Comparison of ENCODE assay signal across 14 cellular contexts in the genomic region with DNA sequence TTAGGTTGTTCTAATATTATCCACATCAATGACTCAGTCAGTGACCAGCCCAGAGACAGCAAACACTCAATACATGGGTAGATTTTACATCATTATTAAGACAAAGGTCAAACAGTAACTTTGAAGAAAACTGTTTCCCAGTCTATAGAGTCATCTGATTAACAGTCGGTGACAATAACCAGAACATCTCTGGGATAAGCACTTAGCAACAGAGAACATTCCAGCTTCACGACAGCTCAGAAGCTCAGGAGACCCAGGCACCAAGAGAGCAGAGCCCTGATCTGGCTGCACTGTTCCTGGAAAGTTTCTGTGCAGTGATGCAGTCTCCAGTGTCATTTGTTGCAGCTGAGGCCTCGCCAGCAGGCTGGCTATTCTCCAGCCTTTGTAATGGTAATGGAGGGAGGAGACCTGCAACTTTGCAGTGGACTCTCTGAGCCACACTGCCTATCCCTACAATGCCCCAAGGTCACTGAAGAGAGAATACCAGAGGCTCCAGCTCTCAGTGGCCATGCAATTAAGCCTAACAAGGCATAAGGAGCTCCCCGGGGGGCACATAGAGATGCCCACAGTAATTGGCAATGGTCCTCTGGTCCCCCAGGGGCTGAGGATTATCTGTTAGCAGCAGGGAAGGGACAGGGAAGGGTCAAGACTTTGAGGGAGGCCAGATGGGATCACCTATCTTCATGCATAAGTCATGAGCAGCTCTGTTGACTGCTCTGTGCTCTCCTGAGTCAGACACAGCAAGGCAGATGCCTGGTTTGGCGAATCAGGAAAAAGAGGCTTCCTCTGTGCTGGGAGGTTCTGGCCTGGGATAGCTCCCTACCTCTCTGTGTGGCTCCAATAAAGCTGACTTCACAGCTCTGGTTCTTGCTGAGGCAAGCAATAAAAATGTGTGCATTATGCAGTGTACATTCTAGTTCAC.
A peak's percentile ranks its signal among the peaks of the same experiment; 100 is the strongest.
DNase-seq lines count a peak whose midpoint lies in the region; TF ChIP-seq lines count a peak whose summit lies in the region.
"Had no signal": no experiment of that assay in that cellular context is flagged by ENCODE, and none has a peak within 500 bp of the region (broad histone marks: within the 10 kb centered on the region; RNA-seq: fewer than 3 reads in every experiment).

No MANE protein-coding gene starts in this region.

- H3K4me3 Mint-ChIP-seq in neural crest cell = no peak overlapping the region
- H3K4me3 Mint-ChIP-seq: activated CD4-positive, alpha-beta memory T cell treated with anti-CD3 and anti-CD28 coated beads for 36 hours had no signal

- TF ChIP-seq CTCF in fibroblast of mammary gland (conservative IDR thresholded peaks at IDR 0.05; ENCODE audit: control insufficient read depth, insufficient read depth, low read depth, low read length) = no peak
- TF ChIP-seq CTCF in neural crest cell (conservative IDR thresholded peaks at IDR 0.05) = no peak

- DNase-seq in GM03348 (ENCODE audit: low spot score) = peak; percentile 11
- DNase-seq in NCI-H69 (lab: John Stamatoyannopoulos, UW) = peak; percentile 91
- peak; percentile 81 for DNase-seq in fibroblast of mammary gland (ENCODE audit: low read depth)
- peak; percentile 34 for DNase-seq in neural crest cell (ENCODE audit: low read depth, low spot score)
- DNase-seq in activated CD8-positive, alpha-beta memory T cell treated with anti-CD3 and anti-CD28 coated beads, Interleukin-2, amount 50 U/mL, for 4 hours = no peak
- DNase-seq in activated naive CD4-positive, alpha-beta T cell treated with Interleukin-2 at 50 U/mL for 16 hours = no peak
- no peak for DNase-seq in AG08396 (ENCODE audit: low spot score)
- no peak for DNase-seq in DMS153 treated with DMSO at 0.1 percent for 48 hours (lab: John Stamatoyannopoulos, UW; ENCODE audit: unreplicated experiment)
- DNase-seq: activated CD4-positive, alpha-beta memory T cell treated with anti-CD3 and anti-CD28 coated beads for 36 hours; activated naive CD4-positive, alpha-beta T cell; colonic mucosa; lower lobe of right lung; NK-92 treated with Interleukin-12 subunit alpha and Interleukin-12 subunit beta, amount 100 ng/mL, for 24 hours; stimulated activated CD4-positive, alpha-beta T cell treated with anti-CD3 and anti-CD28 coated beads, Interleukin-2, amount 100 ng/mL, for 24 hours had no signal

- no peak overlapping the region for H3K27ac Mint-ChIP-seq in neural crest cell (ENCODE audit: unreplicated experiment)
- H3K27ac Mint-ChIP-seq: activated CD4-positive, alpha-beta memory T cell treated with anti-CD3 and anti-CD28 coated beads for 36 hours had no signal

- H3K4me1 Mint-ChIP-seq in neural crest cell = peaks cover 36% of the 10 kb centered on the region

- no peak overlapping the region for H3K4me3 ChIP-seq in fibroblast of mammary gland (ENCODE audit: control insufficient read depth, low read depth, low read length)
- H3K4me3 ChIP-seq: colonic mucosa, lower lobe of right lung had no signal

- H3K9me3 Mint-ChIP-seq in neural crest cell = no peaks in the 10 kb centered on the region
- H3K9me3 Mint-ChIP-seq: activated CD4-positive, alpha-beta memory T cell treated with anti-CD3 and anti-CD28 coated beads for 36 hours had no signal

- H3K36me3 Mint-ChIP-seq in neural crest cell (ENCODE audit: low read depth) = peaks cover 4% of the 10 kb centered on the region
- H3K36me3 Mint-ChIP-seq: activated CD4-positive, alpha-beta memory T cell treated with anti-CD3 and anti-CD28 coated beads for 36 hours had no signal

- H3K27me3 Mint-ChIP-seq in neural crest cell (ENCODE audit: low read depth) = peaks cover 16% of the 10 kb centered on the region
- H3K27me3 Mint-ChIP-seq: activated CD4-positive, alpha-beta memory T cell treated with anti-CD3 and anti-CD28 coated beads for 36 hours had no signal

Comparison
In these comparisons a context has a peak if more than half of its experiments do, and no peak if none do; other contexts are left out.
1. DNase-seq: peak in GM03348 (single experiment), NCI-H69 (single experiment), fibroblast of mammary gland (single experiment) and neural crest cell (single experiment); none in activated CD8-positive, alpha-beta memory T cell treated with anti-CD3 and anti-CD28 coated beads, Interleukin-2, amount 50 U/mL, for 4 hours (single experiment), activated naive CD4-positive, alpha-beta T cell treated with Interleukin-2 at 50 U/mL for 16 hours (single experiment), AG08396 (single experiment) and DMS153 treated with DMSO at 0.1 percent for 48 hours (single experiment).